Comparison of ENCODE assay signal across 1 cellular context in the genomic region with DNA sequence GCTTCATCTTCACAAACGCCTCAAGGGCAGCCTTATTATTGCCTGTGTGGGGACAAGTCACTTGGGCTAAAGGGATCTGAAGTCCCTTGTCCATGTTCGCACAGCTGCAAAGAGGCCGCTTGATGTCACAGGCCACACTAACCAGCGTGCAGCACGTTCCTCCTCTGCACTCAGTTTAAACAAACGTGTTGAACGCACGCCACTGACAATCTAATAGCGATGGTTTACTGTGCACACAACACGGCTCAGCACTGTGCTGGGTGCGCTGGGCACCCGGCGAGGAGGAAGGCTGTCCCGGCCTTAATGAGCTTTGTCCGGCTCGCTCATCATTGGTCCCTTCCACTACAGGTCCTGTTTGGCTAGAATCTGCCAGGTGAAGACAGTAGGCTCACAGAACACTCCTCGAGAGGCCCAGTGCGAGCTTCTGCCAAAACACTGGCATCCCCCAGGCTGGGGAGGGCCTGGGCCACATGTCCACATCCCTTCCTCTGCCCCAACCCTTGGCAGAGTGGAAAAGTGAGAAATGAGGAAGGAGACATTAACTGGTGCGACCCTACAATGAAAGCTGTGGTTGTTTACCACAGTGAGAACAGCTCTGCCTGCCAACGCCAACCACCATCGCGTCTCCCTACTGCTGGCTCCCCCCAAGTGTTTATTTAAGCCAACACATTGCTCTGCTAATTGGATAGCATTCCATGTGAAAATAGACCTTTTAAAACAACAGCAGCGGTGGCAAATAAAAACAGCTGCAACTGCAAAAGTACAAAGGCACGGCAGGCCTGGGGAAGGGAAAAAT.
TF ChIP-seq lines count a peak whose summit lies in the region.

No MANE protein-coding gene starts in this region.

TF ChIP-seq in H1, 55 proteins besides CTCF, POLR2A, EP300 and RAD21 (continued from another document):
- TF ChIP-seq, protein P1, sequence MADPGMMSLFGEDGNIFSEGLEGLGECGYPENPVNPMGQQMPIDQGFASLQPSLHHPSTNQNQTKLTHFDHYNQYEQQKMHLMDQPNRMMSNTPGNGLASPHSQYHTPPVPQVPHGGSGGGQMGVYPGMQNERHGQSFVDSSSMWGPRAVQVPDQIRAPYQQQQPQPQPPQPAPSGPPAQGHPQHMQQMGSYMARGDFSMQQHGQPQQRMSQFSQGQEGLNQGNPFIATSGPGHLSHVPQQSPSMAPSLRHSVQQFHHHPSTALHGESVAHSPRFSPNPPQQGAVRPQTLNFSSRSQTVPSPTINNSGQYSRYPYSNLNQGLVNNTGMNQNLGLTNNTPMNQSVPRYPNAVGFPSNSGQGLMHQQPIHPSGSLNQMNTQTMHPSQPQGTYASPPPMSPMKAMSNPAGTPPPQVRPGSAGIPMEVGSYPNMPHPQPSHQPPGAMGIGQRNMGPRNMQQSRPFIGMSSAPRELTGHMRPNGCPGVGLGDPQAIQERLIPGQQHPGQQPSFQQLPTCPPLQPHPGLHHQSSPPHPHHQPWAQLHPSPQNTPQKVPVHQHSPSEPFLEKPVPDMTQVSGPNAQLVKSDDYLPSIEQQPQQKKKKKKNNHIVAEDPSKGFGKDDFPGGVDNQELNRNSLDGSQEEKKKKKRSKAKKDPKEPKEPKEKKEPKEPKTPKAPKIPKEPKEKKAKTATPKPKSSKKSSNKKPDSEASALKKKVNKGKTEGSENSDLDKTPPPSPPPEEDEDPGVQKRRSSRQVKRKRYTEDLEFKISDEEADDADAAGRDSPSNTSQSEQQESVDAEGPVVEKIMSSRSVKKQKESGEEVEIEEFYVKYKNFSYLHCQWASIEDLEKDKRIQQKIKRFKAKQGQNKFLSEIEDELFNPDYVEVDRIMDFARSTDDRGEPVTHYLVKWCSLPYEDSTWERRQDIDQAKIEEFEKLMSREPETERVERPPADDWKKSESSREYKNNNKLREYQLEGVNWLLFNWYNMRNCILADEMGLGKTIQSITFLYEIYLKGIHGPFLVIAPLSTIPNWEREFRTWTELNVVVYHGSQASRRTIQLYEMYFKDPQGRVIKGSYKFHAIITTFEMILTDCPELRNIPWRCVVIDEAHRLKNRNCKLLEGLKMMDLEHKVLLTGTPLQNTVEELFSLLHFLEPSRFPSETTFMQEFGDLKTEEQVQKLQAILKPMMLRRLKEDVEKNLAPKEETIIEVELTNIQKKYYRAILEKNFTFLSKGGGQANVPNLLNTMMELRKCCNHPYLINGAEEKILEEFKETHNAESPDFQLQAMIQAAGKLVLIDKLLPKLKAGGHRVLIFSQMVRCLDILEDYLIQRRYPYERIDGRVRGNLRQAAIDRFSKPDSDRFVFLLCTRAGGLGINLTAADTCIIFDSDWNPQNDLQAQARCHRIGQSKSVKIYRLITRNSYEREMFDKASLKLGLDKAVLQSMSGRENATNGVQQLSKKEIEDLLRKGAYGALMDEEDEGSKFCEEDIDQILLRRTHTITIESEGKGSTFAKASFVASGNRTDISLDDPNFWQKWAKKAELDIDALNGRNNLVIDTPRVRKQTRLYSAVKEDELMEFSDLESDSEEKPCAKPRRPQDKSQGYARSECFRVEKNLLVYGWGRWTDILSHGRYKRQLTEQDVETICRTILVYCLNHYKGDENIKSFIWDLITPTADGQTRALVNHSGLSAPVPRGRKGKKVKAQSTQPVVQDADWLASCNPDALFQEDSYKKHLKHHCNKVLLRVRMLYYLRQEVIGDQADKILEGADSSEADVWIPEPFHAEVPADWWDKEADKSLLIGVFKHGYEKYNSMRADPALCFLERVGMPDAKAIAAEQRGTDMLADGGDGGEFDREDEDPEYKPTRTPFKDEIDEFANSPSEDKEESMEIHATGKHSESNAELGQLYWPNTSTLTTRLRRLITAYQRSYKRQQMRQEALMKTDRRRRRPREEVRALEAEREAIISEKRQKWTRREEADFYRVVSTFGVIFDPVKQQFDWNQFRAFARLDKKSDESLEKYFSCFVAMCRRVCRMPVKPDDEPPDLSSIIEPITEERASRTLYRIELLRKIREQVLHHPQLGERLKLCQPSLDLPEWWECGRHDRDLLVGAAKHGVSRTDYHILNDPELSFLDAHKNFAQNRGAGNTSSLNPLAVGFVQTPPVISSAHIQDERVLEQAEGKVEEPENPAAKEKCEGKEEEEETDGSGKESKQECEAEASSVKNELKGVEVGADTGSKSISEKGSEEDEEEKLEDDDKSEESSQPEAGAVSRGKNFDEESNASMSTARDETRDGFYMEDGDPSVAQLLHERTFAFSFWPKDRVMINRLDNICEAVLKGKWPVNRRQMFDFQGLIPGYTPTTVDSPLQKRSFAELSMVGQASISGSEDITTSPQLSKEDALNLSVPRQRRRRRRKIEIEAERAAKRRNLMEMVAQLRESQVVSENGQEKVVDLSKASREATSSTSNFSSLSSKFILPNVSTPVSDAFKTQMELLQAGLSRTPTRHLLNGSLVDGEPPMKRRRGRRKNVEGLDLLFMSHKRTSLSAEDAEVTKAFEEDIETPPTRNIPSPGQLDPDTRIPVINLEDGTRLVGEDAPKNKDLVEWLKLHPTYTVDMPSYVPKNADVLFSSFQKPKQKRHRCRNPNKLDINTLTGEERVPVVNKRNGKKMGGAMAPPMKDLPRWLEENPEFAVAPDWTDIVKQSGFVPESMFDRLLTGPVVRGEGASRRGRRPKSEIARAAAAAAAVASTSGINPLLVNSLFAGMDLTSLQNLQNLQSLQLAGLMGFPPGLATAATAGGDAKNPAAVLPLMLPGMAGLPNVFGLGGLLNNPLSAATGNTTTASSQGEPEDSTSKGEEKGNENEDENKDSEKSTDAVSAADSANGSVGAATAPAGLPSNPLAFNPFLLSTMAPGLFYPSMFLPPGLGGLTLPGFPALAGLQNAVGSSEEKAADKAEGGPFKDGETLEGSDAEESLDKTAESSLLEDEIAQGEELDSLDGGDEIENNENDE (IDR thresholded peaks at IDR 0.05; ENCODE audit: insufficient replicate concordance, low read length), result no peak
- TF ChIP-seq HDAC2 (IDR thresholded peaks at IDR 0.05; ENCODE audit: borderline replicate concordance in 1 of 2, low read depth in 2 of 2, low read length in 2 of 2), result no peak
- TF ChIP-seq, protein P2, sequence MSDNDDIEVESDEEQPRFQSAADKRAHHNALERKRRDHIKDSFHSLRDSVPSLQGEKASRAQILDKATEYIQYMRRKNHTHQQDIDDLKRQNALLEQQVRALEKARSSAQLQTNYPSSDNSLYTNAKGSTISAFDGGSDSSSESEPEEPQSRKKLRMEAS (IDR thresholded peaks at IDR 0.05), result no peak
- TF ChIP-seq, protein P3, sequence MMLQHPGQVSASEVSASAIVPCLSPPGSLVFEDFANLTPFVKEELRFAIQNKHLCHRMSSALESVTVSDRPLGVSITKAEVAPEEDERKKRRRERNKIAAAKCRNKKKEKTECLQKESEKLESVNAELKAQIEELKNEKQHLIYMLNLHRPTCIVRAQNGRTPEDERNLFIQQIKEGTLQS (IDR thresholded peaks at IDR 0.05; ENCODE audit: insufficient read depth, low read depth, low read length), result no peak
- TF ChIP-seq CTBP2 (IDR thresholded peaks at IDR 0.05; ENCODE audit: borderline replicate concordance, insufficient read depth, insufficient read length, low read length), result no peak
- TF ChIP-seq PHF8 (conservative IDR thresholded peaks at IDR 0.05; ENCODE audit: low read depth, low read length), result no peak
- no peak for TF ChIP-seq TEAD4 (IDR thresholded peaks at IDR 0.05; ENCODE audit: low read depth, low read length)
- no peak for TF ChIP-seq CBX8 (IDR thresholded peaks at IDR 0.05; ENCODE audit: borderline replicate concordance, low read depth, low read length)
